6 cellular contexts compared by ENCODE assay signal in genomic region chr15:33660151-33660550, GRCh38.
"Had no signal": no experiment of that assay in that cellular context is flagged by ENCODE, and none has a peak within 500 bp of the region (broad histone marks: within the 10 kb centered on the region; RNA-seq: fewer than 3 reads in every experiment).

No MANE protein-coding gene starts in this region.

- H3K27ac Mint-ChIP-seq: IgD-negative memory B cell had no signal

- ATAC-seq: HepG2, K562 had no signal

- H3K4me1 Mint-ChIP-seq: IgD-negative memory B cell had no signal

- H3K36me3 Mint-ChIP-seq: IgD-negative memory B cell had no signal

- DNase-seq: IMR-90, KBM-7 had no signal

- H3K4me3 ChIP-seq: K562 had no signal

- H3K27ac ChIP-seq: HL-60 had no signal

- H3K4me3 Mint-ChIP-seq: IgD-negative memory B cell had no signal
